Comparison of ENCODE assay signal across 1 cellular context in the genomic region with DNA sequence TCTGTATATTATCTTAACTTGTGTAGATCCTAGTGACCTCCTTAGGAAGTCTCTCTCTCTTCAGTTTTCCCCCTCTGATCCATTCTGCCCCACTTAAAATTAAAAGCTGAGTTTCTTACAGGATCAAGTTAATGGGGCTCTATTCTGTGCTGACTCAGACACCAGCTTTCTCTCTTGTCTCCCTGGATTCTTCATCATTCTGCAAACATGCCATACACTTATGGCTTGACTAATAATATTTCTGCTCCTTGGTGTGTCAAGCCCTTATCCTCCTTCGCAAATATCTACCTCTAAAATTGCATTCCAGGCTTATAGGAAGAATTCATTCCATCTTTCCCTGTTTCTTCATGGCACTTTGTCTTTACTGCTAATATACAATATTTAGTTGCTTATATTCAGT.
TF ChIP-seq lines count a peak whose summit lies in the region.

No MANE protein-coding gene starts in this region.

TF ChIP-seq in HepG2, 621 proteins besides CTCF, POLR2A, EP300 and RAD21:
- TF ChIP-seq, protein P1, sequence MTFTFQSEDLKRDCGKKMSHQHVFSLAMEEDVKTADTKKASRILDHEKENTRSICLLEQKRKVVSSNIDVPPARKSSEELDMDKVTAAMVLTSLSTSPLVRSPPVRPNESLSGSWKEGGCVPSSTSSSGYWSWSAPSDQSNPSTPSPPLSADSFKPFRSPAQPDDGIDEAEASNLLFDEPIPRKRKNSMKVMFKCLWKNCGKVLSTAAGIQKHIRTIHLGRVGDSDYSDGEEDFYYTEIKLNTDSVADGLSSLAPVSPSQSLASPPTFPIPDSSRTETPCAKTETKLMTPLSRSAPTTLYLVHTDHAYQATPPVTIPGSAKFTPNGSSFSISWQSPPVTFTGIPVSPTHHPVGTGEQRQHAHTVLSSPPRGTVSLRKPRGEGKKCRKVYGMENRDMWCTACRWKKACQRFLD (CRISPR knock-in tag; IDR thresholded peaks at IDR 0.05; ENCODE audit: borderline replicate concordance) = no peak
- TF ChIP-seq SMARCE1 (IDR thresholded peaks at IDR 0.05; ENCODE audit: borderline replicate concordance) (no peak), FOXC1 (CRISPR knock-in tag; IDR thresholded peaks at IDR 0.05; ENCODE audit: borderline replicate concordance) (no peak)
